Comparison of ENCODE assay signal across 22 cellular contexts in genomic region chr9:37331871-37332270, GRCh38.
DNase-seq lines count a peak whose midpoint lies in the region; ATAC-seq, FAIRE-seq and TF ChIP-seq lines count a peak whose summit lies in the region.
"Had no signal": no experiment of that assay in that cellular context is flagged by ENCODE, and none has a peak within 500 bp of the region (broad histone marks: within the 10 kb centered on the region; RNA-seq: fewer than 3 reads in every experiment).

No MANE protein-coding gene starts in this region.

- BruUV-seq in GM12878 (replicated peaks; lab: Mats Ljungman, UMichigan), result no TSS peak

- no peaks in the 10 kb centered on the region for H3K9me3 Mint-ChIP-seq in T-cell
- H3K9me3 Mint-ChIP-seq: CD4-positive, alpha-beta memory T cell had no signal

- WGBS in GM12878 (ENCODE audit: insufficient coverage, insufficient replicate concordance, low lambda C conversion rate, missing lambda C conversion rate), result 54% methylated on average over 1 of the region's 1 CpG

- RAD21 ChIA-PET in GM12878 (lab: Charles Lee; ENCODE audit: unreplicated experiment), result interaction anchor here (1.0 to 6.0 kb wide), 7 partner anchors 8 to 336 kb away, joined by 4 to 33 read pairs (median 9); no protein-coding TSS in a partner anchor

- TF ChIP-seq EP300 in GM12878 (IDR thresholded peaks at IDR 0.05; ENCODE audit: borderline replicate concordance in 1 of 2, control insufficient read depth in 1 of 2, low read depth in 2 of 2, low read length in 2 of 2), result no peak

- H3K36me3 Mint-ChIP-seq in T-cell, result peaks cover 5% of the 10 kb centered on the region

- POLR2A ChIA-PET in GM12878 (lab: Charles Lee), result interaction anchor here (1.0 kb wide), 1 partner anchor 65 kb away, joined by 3 read pairs; no protein-coding TSS in a partner anchor
- POLR2A ChIA-PET in T-cell (lab: Charles Lee), result no interaction called here

- H3K79me2 ChIP-seq in OCI-LY1 (ENCODE audit: insufficient read depth, low read length) (peaks cover 24% of the 10 kb centered on the region; the same call in 1 of the 2 replicates), GM12878 (ENCODE audit: control insufficient read depth, insufficient read depth, low read length) (no peaks in the 10 kb centered on the region; the same call in 1 of the 2 replicates)

- H3K4me1 ChIP-seq in BLaER1 (peaks cover 99% of the 10 kb centered on the region), OCI-LY1 (ENCODE audit: insufficient read depth, low read length, severe bottlenecking) (peaks cover 100% of the 10 kb centered on the region), GM12878 (ENCODE audit: control insufficient read depth, insufficient read depth, low read length) (peaks cover 7% of the 10 kb centered on the region)

- no peaks in the 10 kb centered on the region for H3F3A ChIP-seq in OCI-LY1 (ENCODE audit: insufficient read depth, low read length)

- CTCF ChIA-PET in GM12878 (lab: Yijun Ruan, JAX) (interaction anchor here (0.7 to 3.4 kb wide), 7 partner anchors 8 to 458 kb away, joined by 3 to 27 read pairs (median 6); no protein-coding TSS in a partner anchor), T-cell (lab: Charles Lee) (no interaction called here)

- H3K4me2 ChIP-seq in BLaER1 (peak overlapping the region; percentile 59), OCI-LY1 (ENCODE audit: low read length) (peak overlapping the region; percentile 18; the same call in 1 of the 2 replicates), GM12878 (ENCODE audit: control insufficient read depth, insufficient read depth) (no peak overlapping the region)

- ATAC-seq in GM12878 (no peak), T-cell (replicated peaks in 1 of 4) (no peak), HG02870 (IDR thresholded peaks at IDR 0.05; ENCODE audit: unreplicated experiment) (no peak)
- ATAC-seq: PC-3 had no signal

- no peak overlapping the region for H3K4me3 Mint-ChIP-seq in T-cell
- H3K4me3 Mint-ChIP-seq: CD4-positive, alpha-beta memory T cell had no signal

- H3K9me2 ChIP-seq in OCI-LY1 (ENCODE audit: low read depth, low read length), result no peaks in the 10 kb centered on the region

- no peaks in the 10 kb centered on the region for H3K9me3 ChIP-seq in BLaER1
- H3K9me3 ChIP-seq in OCI-LY1 (ENCODE audit: low read length), result no peaks in the 10 kb centered on the region
- no peaks in the 10 kb centered on the region for H3K9me3 ChIP-seq in GM12878 (replicated peaks; ENCODE audit: control insufficient read depth, insufficient read depth, low read length)
- H3K9me3 ChIP-seq: Caco-2 had no signal

- SMC1A ChIA-PET in GM12878 (lab: Charles Lee; ENCODE audit: uncharacterized antibody, unreplicated experiment), result interaction anchor here (1.0 to 3.0 kb wide), 7 partner anchors 7 to 336 kb away, joined by 3 to 12 read pairs (median 3); no protein-coding TSS in a partner anchor

- no peak for TF ChIP-seq POLR2A in GM12892 (IDR thresholded peaks at IDR 0.05; ENCODE audit: low read depth, low read length)
- TF ChIP-seq POLR2A in GM12878 (IDR thresholded peaks at IDR 0.05; ENCODE audit: low read depth, low read length), result no peak

- H3K27me3 Mint-ChIP-seq in T-cell, result no peaks in the 10 kb centered on the region
- H3K27me3 Mint-ChIP-seq: CD4-positive, alpha-beta memory T cell had no signal

- DNase-seq in GM12892 (ENCODE audit: insufficient read length), result no peak
- DNase-seq in GM12878 (ENCODE audit: low read depth, low spot score), result no peak
- no peak for DNase-seq in NCI-H446 (lab: John Stamatoyannopoulos, UW)
- no peak for DNase-seq in head of caudate nucleus
- DNase-seq in T-cell, result no peak
- DNase-seq: Caco-2; CD4-positive, alpha-beta memory T cell; DND-41; KG1; NCI-H1105 treated with DMSO at 0.1 percent for 48 hours; NCI-H1694; NCI-H2081; NCI-H2171; NCI-H345; NCI-H524 treated with DMSO at 0.1 percent for 48 hours; NCI-H82; PC-3; SHP77 had no signal

- intact Hi-C loops in GM12878 (cut with micrococcal nuclease; ENCODE audit: unreplicated experiment) (no loop called here), head of caudate nucleus (cut with DNase I) (no loop called here)

- no peaks in the 10 kb centered on the region for H3K27me3 ChIP-seq in BLaER1
- H3K27me3 ChIP-seq in OCI-LY1 (ENCODE audit: insufficient read depth, low read length), result no peaks in the 10 kb centered on the region
- H3K27me3 ChIP-seq in GM12878 (replicated peaks in 1 of 2; ENCODE audit: control insufficient read depth in 2 of 2, insufficient read depth in 2 of 2, low read length in 1 of 2), result no peaks in the 10 kb centered on the region

- FAIRE-seq in GM12892 (lab: Jason Lieb, UNC) (peak; percentile 77), GM12878 (lab: Jason Lieb, UNC) (no peak)
- FAIRE-seq: H54 had no signal

- H3K27ac ChIP-seq in BLaER1, result peak overlapping the region; percentile 39
- H3K27ac ChIP-seq in OCI-LY1 (ENCODE audit: low read depth, low read length, poor library complexity, severe bottlenecking), result peak overlapping the region; percentile 100
- H3K27ac ChIP-seq in GM12878 (ENCODE audit: control insufficient read depth, insufficient read depth), result peak overlapping the region; percentile 47; the same call in 1 of the 2 replicates

- H3K4me3 ChIP-seq in BLaER1 (no peak overlapping the region), OCI-LY1 (ENCODE audit: low read depth, low read length, poor library complexity, severe bottlenecking) (no peak overlapping the region), GM12878 (no peak overlapping the region)

- TF ChIP-seq RAD21 in GM12878 (IDR thresholded peaks at IDR 0.05; ENCODE audit: insufficient read depth, low read depth, low read length), result no peak

- H2AFZ ChIP-seq in OCI-LY1 (ENCODE audit: low read length) (no peak overlapping the region), GM12878 (ENCODE audit: control insufficient read depth, low read depth, low read length) (no peak overlapping the region)

- H3K36me3 ChIP-seq in BLaER1 (peaks cover 55% of the 10 kb centered on the region), OCI-LY1 (ENCODE audit: insufficient read depth, low read length) (peaks cover 5% of the 10 kb centered on the region; the same call in 1 of the 2 replicates), GM12878 (ENCODE audit: control insufficient read depth in 2 of 2, insufficient read depth in 2 of 2, low read length in 1 of 2) (no peaks in the 10 kb centered on the region)

- peaks cover 0 to 2% (median 0%) of the 10 kb centered on the region in 3 donors for H3K4me1 Mint-ChIP-seq in T-cell
- H3K4me1 Mint-ChIP-seq: CD4-positive, alpha-beta memory T cell had no signal

- no peak overlapping the region for H3K27ac Mint-ChIP-seq in T-cell
- H3K27ac Mint-ChIP-seq: CD4-positive, alpha-beta memory T cell had no signal

- TF ChIP-seq CTCF in OCI-LY1 (IDR thresholded peaks at IDR 0.05; ENCODE audit: low read length), result no peak
- TF ChIP-seq CTCF in GM12878 (IDR thresholded peaks at IDR 0.05 in 2 of 3, conservative IDR thresholded peaks at IDR 0.05 in 1 of 3; ENCODE audit: control insufficient read depth in 2 of 3, extremely low read depth in 1 of 3, insufficient read depth in 1 of 3, low read depth in 3 of 3, low read length in 3 of 3), result no peak

- in situ Hi-C loops in GM12878 (cut with MboI), result no loop called here

- H3K9ac ChIP-seq in BLaER1 (0 out of 2 replicates have a peak overlapping the region, but pooled peaks have one; percentile 13), OCI-LY1 (ENCODE audit: low read length) (peak overlapping the region; percentile 42; the same call in 1 of the 2 replicates), GM12878 (ENCODE audit: control insufficient read depth, insufficient read depth, low read length) (no peak overlapping the region)

- H4K20me1 ChIP-seq in BLaER1, result peaks cover 95% of the 10 kb centered on the region
- no peaks in the 10 kb centered on the region for H4K20me1 ChIP-seq in OCI-LY1 (ENCODE audit: insufficient read depth, low read length)
- no peaks in the 10 kb centered on the region for H4K20me1 ChIP-seq in GM12878 (ENCODE audit: control insufficient read depth, insufficient read depth)

TF ChIP-seq in GM12878, 131 proteins besides CTCF, POLR2A, EP300 and RAD21:
- no peak for TF ChIP-seq SRF (IDR thresholded peaks at IDR 0.05; ENCODE audit: low read depth in 2 of 2, low read length in 2 of 2)
- no peak for TF ChIP-seq SKIL (IDR thresholded peaks at IDR 0.05; ENCODE audit: low read depth, poor library complexity, severe bottlenecking)
- TF ChIP-seq TAF1 (IDR thresholded peaks at IDR 0.05; ENCODE audit: borderline replicate concordance, low read depth, low read length), result no peak
- no peak for TF ChIP-seq ZBED1 (IDR thresholded peaks at IDR 0.05; ENCODE audit: borderline replicate concordance)
- TF ChIP-seq MTA3 (IDR thresholded peaks at IDR 0.05; ENCODE audit: borderline replicate concordance, low read length), result no peak
- no peak for TF ChIP-seq RELB (IDR thresholded peaks at IDR 0.05; ENCODE audit: low read depth)

Comparison
In these comparisons a context has a peak if more than half of its experiments do, and no peak if none do; other contexts are left out.
1. H3K27ac ChIP-seq: peak in every context shown above with its lines; median percentile 100 in OCI-LY1; 47 in GM12878; 39 in BLaER1.